ENCODE assay signal across 1 cellular context in the genomic region with DNA sequence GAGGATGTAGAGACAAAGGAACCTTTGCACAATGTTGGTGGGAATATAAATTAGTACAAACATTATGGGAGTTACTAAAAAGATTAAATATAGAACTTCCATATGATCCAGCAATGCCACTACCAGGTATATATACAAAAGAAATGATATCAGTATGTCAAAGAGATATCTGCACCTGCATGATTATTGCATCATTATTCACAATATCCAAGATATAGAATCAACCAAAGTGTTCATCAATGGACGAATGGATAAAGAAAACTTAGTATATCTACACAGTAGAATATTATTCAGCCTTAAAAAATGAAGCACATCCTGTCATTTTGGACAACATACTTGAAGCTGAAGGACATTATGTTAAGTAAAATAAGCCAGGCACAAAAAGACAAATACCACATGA.
TF ChIP-seq lines count a peak whose summit lies in the region.

No MANE protein-coding gene starts in this region.

TF ChIP-seq in K562, 482 proteins besides CTCF, POLR2A, EP300 and RAD21:
- TF ChIP-seq, protein P1, sequence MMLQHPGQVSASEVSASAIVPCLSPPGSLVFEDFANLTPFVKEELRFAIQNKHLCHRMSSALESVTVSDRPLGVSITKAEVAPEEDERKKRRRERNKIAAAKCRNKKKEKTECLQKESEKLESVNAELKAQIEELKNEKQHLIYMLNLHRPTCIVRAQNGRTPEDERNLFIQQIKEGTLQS (IDR thresholded peaks at IDR 0.05) = peak; percentile 34; the same call in 1 of the 2 replicates
- TF ChIP-seq, protein P1 (CRISPR knock-in tag; conservative IDR thresholded peaks at IDR 0.05) = no peak
- TF ChIP-seq CEBPG (CRISPR knock-in tag; IDR thresholded peaks at IDR 0.05) = no peak
- peak in 1 of 2 experiments; percentile 69; a peak in 2 of 4 replicates for TF ChIP-seq CEBPG (tag; conservative IDR thresholded peaks at IDR 0.05 in 1 of 2, IDR thresholded peaks at IDR 0.05 in 1 of 2)
- TF ChIP-seq ZNF445 (CRISPR knock-in tag; IDR thresholded peaks at IDR 0.05; ENCODE audit: low read depth) = no peak
TF ChIP-seq in K562: peak in this region for 2.
